In genomic region chr14:80356413-80356812, GRCh38 we compare ENCODE assay signal across 1 cellular context.
TF ChIP-seq lines count a peak whose summit lies in the region.

No MANE protein-coding gene starts in this region.

TF ChIP-seq in H1, 55 proteins besides CTCF, POLR2A, EP300 and RAD21 (continued from another document):
- no peak for TF ChIP-seq RFX5 (IDR thresholded peaks at IDR 0.05; ENCODE audit: borderline replicate concordance, low read depth, low read length)
